1 cellular context compared by ENCODE assay signal in the genomic region with DNA sequence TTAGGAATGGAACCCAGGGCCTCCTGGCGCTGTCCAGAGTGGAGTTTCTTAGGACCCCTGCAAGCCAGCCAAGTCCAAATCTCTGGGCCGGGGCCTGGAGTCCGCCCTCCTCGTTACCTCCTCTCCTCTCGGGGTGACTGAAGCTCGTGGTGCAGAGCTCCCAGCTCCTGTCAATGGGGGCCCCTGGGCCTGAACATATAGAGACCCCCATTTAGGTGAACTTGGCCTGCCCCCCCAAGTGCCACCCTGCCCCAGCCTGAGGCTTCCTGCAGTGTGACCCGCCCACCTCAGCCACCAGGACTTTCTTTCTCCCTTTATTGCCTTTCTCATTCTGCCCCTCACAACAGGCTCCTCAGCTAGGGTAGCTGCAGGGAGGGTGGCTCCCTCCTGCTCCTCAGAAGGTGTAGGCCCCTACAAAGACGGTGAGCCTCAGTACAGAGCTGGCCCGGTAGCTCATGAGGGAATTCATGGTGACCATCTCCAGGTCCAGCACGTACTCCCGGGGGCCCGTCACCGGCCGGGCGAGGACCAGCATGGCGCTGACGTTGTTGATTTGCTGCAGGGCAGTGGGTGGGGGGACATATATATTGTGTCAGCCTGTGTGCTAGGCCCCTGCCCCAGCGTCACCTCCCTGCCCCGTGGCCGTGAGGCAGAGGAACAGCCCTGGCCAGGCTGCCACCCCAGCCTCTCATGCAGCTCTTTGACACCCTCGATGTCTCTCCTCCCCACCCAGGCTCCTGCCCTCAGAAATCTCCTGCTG.
TF ChIP-seq lines count a peak whose summit lies in the region.

No MANE protein-coding gene starts in this region.

TF ChIP-seq in HEK293, 187 proteins besides CTCF, POLR2A, EP300 and RAD21 (continued from another document):
- TF ChIP-seq, protein P1, sequence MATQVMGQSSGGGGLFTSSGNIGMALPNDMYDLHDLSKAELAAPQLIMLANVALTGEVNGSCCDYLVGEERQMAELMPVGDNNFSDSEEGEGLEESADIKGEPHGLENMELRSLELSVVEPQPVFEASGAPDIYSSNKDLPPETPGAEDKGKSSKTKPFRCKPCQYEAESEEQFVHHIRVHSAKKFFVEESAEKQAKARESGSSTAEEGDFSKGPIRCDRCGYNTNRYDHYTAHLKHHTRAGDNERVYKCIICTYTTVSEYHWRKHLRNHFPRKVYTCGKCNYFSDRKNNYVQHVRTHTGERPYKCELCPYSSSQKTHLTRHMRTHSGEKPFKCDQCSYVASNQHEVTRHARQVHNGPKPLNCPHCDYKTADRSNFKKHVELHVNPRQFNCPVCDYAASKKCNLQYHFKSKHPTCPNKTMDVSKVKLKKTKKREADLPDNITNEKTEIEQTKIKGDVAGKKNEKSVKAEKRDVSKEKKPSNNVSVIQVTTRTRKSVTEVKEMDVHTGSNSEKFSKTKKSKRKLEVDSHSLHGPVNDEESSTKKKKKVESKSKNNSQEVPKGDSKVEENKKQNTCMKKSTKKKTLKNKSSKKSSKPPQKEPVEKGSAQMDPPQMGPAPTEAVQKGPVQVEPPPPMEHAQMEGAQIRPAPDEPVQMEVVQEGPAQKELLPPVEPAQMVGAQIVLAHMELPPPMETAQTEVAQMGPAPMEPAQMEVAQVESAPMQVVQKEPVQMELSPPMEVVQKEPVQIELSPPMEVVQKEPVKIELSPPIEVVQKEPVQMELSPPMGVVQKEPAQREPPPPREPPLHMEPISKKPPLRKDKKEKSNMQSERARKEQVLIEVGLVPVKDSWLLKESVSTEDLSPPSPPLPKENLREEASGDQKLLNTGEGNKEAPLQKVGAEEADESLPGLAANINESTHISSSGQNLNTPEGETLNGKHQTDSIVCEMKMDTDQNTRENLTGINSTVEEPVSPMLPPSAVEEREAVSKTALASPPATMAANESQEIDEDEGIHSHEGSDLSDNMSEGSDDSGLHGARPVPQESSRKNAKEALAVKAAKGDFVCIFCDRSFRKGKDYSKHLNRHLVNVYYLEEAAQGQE (tag by site-specific recombination; IDR thresholded peaks at IDR 0.05): peak; percentile 35; the same call in 1 of the 2 replicates
- TF ChIP-seq, protein P2, sequence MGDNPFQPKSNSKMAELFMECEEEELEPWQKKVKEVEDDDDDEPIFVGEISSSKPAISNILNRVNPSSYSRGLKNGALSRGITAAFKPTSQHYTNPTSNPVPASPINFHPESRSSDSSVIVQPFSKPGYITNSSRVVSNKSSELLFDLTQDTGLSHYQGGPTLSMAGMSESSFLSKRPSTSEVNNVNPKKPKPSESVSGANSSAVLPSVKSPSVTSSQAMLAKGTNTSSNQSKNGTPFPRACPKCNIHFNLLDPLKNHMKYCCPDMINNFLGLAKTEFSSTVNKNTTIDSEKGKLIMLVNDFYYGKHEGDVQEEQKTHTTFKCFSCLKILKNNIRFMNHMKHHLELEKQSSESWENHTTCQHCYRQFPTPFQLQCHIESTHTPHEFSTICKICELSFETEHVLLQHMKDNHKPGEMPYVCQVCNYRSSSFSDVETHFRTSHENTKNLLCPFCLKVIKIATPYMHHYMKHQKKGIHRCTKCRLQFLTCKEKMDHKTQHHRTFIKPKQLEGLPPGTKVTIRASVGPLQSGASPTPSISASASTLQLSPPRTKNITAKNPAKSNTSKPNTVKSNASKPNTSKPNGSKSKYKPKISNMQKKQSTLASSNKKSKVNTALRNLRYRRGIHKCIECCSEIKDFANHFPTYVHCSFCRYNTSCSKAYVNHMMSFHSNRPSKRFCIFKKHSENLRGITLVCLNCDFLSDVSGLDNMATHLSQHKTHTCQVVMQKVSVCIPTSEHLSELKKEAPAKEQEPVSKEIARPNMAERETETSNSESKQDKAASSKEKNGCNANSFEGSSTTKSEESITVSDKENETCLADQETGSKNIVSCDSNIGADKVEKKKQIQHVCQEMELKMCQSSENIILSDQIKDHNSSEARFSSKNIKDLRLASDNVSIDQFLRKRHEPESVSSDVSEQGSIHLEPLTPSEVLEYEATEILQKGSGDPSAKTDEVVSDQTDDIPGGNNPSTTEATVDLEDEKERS (tag by site-specific recombination; IDR thresholded peaks at IDR 0.05): no peak
- TF ChIP-seq ZIC2 (tag by site-specific recombination; IDR thresholded peaks at IDR 0.05) (peak; percentile 57), GLIS2 (tag by site-specific recombination; IDR thresholded peaks at IDR 0.05) (peak; percentile 27; the same call in 1 of the 2 replicates), GLI2 (tag by site-specific recombination; IDR thresholded peaks at IDR 0.05; ENCODE audit: borderline replicate concordance, low read depth) (no peak), ZNF473 (tag by site-specific recombination; IDR thresholded peaks at IDR 0.05) (no peak)
